In the genomic region with DNA sequence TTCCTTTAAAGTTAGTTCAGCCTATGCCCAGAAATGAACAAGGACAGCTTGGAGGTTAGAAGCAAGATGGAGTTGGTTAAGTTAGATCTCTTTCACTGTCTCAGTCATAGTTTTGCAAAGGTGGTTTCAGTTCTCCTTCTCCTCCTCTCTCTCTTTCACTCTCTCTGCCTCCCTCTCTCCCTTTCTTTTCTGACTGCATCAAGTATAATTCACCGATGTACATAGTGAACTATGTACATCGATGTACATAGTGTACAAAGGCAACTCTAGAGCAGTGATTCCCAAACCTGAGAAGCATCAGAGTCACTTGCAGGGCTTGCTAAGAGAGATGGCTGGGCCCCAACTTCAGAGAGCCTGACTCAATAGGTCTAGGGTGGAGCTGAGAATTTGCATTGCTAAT, we compare ENCODE assay signal across 8 cellular contexts.
"Had no signal": no experiment of that assay in that cellular context is flagged by ENCODE, and none has a peak within 500 bp of the region (broad histone marks: within the 10 kb centered on the region; RNA-seq: fewer than 3 reads in every experiment).

No MANE protein-coding gene starts in this region.

- H3K9me3 ChIP-seq: HAP-1 had no signal

- H3K4me1 ChIP-seq: HAP-1 had no signal

- H3K4me3 ChIP-seq: GM23248, HAP-1 had no signal

- H3K4me3 Mint-ChIP-seq: HFFc6, IgD-negative memory B cell had no signal

- H3K36me3 ChIP-seq: HAP-1 had no signal

- H3K27ac Mint-ChIP-seq: HFFc6, IgD-negative memory B cell had no signal

- H3K27me3 Mint-ChIP-seq: IgD-negative memory B cell had no signal

- H3K9ac ChIP-seq: GM23248 had no signal

- H3K36me3 Mint-ChIP-seq: IgD-negative memory B cell had no signal

- H3K4me1 Mint-ChIP-seq: IgD-negative memory B cell had no signal

- DNase-seq: GM23248, GOT3, H7, HFFc6 had no signal

- ATAC-seq: HCT116, HepG2 had no signal
